ENCODE assay signal across 8 cellular contexts in the genomic region with DNA sequence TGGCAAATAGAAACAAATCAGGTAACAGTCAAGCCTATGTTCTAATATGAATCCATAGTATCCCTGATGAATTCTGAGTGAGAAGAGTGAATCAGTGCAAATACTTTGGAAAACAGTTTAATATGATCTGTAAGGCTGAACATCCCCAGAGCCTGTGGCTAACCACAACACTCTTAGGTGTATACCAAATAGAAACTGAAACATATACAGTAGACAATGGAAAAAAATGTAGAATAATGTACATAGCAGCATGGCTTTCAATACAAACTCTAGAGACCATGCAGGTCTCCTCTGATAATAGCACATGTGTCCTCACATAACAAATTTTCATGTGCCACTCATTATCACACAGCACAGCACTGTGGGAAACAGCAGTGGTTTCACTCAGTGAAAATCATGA.
"Had no signal": no experiment of that assay in that cellular context is flagged by ENCODE, and none has a peak within 500 bp of the region (broad histone marks: within the 10 kb centered on the region; RNA-seq: fewer than 3 reads in every experiment).

No MANE protein-coding gene starts in this region.

- DNase-seq: GM23248, GOT3, H7, HFFc6, Karpas-422, KBM-7 had no signal

- ATAC-seq: HCT116, HepG2 had no signal
